In the genomic region with DNA sequence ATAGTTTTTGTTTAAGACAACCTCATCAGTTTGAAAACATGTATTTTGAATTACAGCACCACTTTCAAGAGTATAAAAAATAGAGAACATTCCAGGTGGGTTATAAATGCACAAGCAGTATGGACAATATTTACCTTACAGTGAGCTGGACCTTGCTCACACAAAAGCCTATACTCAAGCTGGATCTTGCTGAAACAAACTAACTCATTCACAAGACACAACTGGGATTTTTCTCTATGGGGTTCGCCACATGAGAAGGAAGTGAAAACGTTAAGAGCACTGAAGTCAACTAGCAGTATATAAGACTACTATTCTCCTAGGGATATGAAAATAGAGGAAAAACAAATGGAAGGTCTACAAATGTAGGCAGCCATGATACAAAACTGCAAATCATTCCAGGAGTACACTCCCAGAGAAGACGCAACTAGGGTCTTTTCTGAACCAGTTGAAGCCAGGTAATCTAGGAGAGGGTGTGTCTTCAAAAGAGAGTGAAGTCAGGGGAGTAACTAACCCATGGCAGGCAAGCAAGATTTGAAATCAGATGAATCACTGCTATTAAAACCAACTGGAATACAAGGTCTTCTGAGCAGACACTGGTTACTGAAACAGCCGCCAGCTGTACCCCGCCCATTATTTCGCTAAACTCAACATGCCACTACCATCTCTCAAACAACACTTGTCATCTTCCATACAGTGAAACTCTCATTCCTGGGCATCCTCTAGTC, we compare ENCODE assay signal across 1 cellular context.
TF ChIP-seq lines count a peak whose summit lies in the region.

No MANE protein-coding gene starts in this region.

TF ChIP-seq in HepG2, 621 proteins besides CTCF, POLR2A, EP300 and RAD21 (continued from another document):
- TF ChIP-seq, protein P1, sequence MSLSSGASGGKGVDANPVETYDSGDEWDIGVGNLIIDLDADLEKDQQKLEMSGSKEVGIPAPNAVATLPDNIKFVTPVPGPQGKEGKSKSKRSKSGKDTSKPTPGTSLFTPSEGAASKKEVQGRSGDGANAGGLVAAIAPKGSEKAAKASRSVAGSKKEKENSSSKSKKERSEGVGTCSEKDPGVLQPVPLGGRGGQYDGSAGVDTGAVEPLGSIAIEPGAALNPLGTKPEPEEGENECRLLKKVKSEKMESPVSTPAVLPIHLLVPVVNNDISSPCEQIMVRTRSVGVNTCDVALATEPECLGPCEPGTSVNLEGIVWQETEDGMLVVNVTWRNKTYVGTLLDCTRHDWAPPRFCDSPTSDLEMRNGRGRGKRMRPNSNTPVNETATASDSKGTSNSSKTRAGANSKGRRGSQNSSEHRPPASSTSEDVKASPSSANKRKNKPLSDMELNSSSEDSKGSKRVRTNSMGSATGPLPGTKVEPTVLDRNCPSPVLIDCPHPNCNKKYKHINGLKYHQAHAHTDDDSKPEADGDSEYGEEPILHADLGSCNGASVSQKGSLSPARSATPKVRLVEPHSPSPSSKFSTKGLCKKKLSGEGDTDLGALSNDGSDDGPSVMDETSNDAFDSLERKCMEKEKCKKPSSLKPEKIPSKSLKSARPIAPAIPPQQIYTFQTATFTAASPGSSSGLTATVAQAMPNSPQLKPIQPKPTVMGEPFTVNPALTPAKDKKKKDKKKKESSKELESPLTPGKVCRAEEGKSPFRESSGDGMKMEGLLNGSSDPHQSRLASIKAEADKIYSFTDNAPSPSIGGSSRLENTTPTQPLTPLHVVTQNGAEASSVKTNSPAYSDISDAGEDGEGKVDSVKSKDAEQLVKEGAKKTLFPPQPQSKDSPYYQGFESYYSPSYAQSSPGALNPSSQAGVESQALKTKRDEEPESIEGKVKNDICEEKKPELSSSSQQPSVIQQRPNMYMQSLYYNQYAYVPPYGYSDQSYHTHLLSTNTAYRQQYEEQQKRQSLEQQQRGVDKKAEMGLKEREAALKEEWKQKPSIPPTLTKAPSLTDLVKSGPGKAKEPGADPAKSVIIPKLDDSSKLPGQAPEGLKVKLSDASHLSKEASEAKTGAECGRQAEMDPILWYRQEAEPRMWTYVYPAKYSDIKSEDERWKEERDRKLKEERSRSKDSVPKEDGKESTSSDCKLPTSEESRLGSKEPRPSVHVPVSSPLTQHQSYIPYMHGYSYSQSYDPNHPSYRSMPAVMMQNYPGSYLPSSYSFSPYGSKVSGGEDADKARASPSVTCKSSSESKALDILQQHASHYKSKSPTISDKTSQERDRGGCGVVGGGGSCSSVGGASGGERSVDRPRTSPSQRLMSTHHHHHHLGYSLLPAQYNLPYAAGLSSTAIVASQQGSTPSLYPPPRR (CRISPR knock-in tag; IDR thresholded peaks at IDR 0.05; ENCODE audit: borderline replicate concordance) = no peak
- TF ChIP-seq CREM (IDR thresholded peaks at IDR 0.05) = no peak
- no peak for TF ChIP-seq CREM (CRISPR knock-in tag; IDR thresholded peaks at IDR 0.05)
- TF ChIP-seq, protein P2, sequence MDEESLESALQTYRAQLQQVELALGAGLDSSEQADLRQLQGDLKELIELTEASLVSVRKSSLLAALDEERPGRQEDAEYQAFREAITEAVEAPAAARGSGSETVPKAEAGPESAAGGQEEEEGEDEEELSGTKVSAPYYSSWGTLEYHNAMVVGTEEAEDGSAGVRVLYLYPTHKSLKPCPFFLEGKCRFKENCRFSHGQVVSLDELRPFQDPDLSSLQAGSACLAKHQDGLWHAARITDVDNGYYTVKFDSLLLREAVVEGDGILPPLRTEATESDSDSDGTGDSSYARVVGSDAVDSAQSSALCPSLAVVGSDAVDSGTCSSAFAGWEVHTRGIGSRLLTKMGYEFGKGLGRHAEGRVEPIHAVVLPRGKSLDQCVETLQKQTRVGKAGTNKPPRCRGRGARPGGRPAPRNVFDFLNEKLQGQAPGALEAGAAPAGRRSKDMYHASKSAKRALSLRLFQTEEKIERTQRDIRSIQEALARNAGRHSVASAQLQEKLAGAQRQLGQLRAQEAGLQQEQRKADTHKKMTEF (CRISPR knock-in tag; IDR thresholded peaks at IDR 0.05) = 0 out of 2 replicates have a peak, but pooled peaks have one; percentile 37
- no peak for TF ChIP-seq FOSL2 (CRISPR knock-in tag; IDR thresholded peaks at IDR 0.05)
- TF ChIP-seq, protein P3, sequence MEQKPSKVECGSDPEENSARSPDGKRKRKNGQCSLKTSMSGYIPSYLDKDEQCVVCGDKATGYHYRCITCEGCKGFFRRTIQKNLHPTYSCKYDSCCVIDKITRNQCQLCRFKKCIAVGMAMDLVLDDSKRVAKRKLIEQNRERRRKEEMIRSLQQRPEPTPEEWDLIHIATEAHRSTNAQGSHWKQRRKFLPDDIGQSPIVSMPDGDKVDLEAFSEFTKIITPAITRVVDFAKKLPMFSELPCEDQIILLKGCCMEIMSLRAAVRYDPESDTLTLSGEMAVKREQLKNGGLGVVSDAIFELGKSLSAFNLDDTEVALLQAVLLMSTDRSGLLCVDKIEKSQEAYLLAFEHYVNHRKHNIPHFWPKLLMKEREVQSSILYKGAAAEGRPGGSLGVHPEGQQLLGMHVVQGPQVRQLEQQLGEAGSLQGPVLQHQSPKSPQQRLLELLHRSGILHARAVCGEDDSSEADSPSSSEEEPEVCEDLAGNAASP (CRISPR knock-in tag; IDR thresholded peaks at IDR 0.05; ENCODE audit: borderline replicate concordance) = no peak
- TF ChIP-seq, protein P4, sequence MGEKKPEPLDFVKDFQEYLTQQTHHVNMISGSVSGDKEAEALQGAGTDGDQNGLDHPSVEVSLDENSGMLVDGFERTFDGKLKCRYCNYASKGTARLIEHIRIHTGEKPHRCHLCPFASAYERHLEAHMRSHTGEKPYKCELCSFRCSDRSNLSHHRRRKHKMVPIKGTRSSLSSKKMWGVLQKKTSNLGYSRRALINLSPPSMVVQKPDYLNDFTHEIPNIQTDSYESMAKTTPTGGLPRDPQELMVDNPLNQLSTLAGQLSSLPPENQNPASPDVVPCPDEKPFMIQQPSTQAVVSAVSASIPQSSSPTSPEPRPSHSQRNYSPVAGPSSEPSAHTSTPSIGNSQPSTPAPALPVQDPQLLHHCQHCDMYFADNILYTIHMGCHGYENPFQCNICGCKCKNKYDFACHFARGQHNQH (CRISPR knock-in tag; IDR thresholded peaks at IDR 0.05) = peak; percentile 72; the same call in 1 of the 2 replicates
- no peak for TF ChIP-seq POLR2AphosphoS5 (IDR thresholded peaks at IDR 0.05; ENCODE audit: low read depth, low read length)
- no peak for TF ChIP-seq ZNF775 (CRISPR knock-in tag; IDR thresholded peaks at IDR 0.05; ENCODE audit: borderline replicate concordance)
- TF ChIP-seq NCOA2 (CRISPR knock-in tag; IDR thresholded peaks at IDR 0.05) = no peak
TF ChIP-seq in HepG2: peak in this region for 65.
